In genomic region chr1:213934642-213935041, GRCh38 we compare ENCODE assay signal across 15 cellular contexts. TPM values are rescaled to one million over a fixed set of nuclear protein-coding genes. Genes with fewer than 3 reads are reported as not detected.
A peak's percentile ranks its signal among the peaks of the same experiment; 100 is the strongest.
DNase-seq lines count a peak whose midpoint lies in the region; ATAC-seq, FAIRE-seq and TF ChIP-seq lines count a peak whose summit lies in the region.
"Had no signal": no experiment of that assay in that cellular context is flagged by ENCODE, and none has a peak within 500 bp of the region (broad histone marks: within the 10 kb centered on the region; RNA-seq: fewer than 3 reads in every experiment).

No MANE protein-coding gene starts in this region.

- H3K36me3 ChIP-seq in MM.1S (replicated peaks; ENCODE audit: insufficient read depth, low read length): no peaks in the 10 kb centered on the region
- H3K36me3 ChIP-seq: gastroesophageal sphincter, uterus had no signal

- H3K4me3 ChIP-seq in epithelial cell of proximal tubule (ENCODE audit: low read depth, low read length) (no peak overlapping the region), MM.1S (ENCODE audit: low read length) (no peak overlapping the region)
- H3K4me3 ChIP-seq: gastroesophageal sphincter, SK-N-MC, uterus had no signal

- H3K79me2 ChIP-seq in MM.1S (ENCODE audit: low read length): no peaks in the 10 kb centered on the region

- no peaks in the 10 kb centered on the region for H3K9me2 ChIP-seq in MM.1S (replicated peaks; ENCODE audit: insufficient read depth, low read length)

- H3K36me3 Mint-ChIP-seq in type B pancreatic cell: no peaks in the 10 kb centered on the region

- H3K27me3 ChIP-seq in MM.1S (replicated peaks; ENCODE audit: insufficient read depth, low read length): no peaks in the 10 kb centered on the region
- H3K27me3 ChIP-seq: uterus had no signal

- no peaks in the 10 kb centered on the region for H4K20me1 ChIP-seq in MM.1S (ENCODE audit: insufficient read depth, low read length)

- no peak overlapping the region for H3K9ac ChIP-seq in MM.1S (ENCODE audit: low read length)

- no peaks in the 10 kb centered on the region for H3F3A ChIP-seq in MM.1S (ENCODE audit: insufficient read depth, low read length)

- no peaks in the 10 kb centered on the region for H3K9me3 Mint-ChIP-seq in type B pancreatic cell

- H3K27me3 Mint-ChIP-seq in type B pancreatic cell: peaks cover 14% of the 10 kb centered on the region

- no peak for FAIRE-seq in GM12891 (lab: Jason Lieb, UNC)
- FAIRE-seq: colon had no signal

- TF ChIP-seq POLR2A in GM12891 (IDR thresholded peaks at IDR 0.05; ENCODE audit: low read depth, low read length): no peak

- DNase-seq in HT-29 (ENCODE audit: low spot score) (peak; percentile 67), NCI-H446 (lab: John Stamatoyannopoulos, UW) (peak; percentile 10 to 76), epithelial cell of proximal tubule (ENCODE audit: low read depth) (peak; percentile 73), non-pigmented ciliary epithelial cell (ENCODE audit: low read depth) (peak; percentile 4), type B pancreatic cell (ENCODE audit: extremely low spot score, unreplicated experiment) (no peak), GM12891 (ENCODE audit: insufficient read length, low spot score) (no peak), MM.1S (no peak)
- DNase-seq: activated CD4-positive, alpha-beta T cell treated with anti-CD3 and anti-CD28 coated beads for 48 hours; activated effector memory CD4-positive, alpha-beta T cell treated with anti-CD3 and anti-CD28 coated beads, Interleukin-2, amount 50 U/mL, for 16 hours; mesenchymal stem cell; uterus had no signal

- ATAC-seq in GM19035 (IDR thresholded peaks at IDR 0.05; ENCODE audit: unreplicated experiment): no peak
- ATAC-seq: gastroesophageal sphincter had no signal

- no peak overlapping the region for H2AFZ ChIP-seq in MM.1S (ENCODE audit: low read length)

- H3K4me2 ChIP-seq in MM.1S (ENCODE audit: low read depth, low read length): no peak overlapping the region

- H3K9me3 ChIP-seq in MM.1S (replicated peaks; ENCODE audit: insufficient read depth, low read length): no peaks in the 10 kb centered on the region
- H3K9me3 ChIP-seq: gastroesophageal sphincter, uterus had no signal

- no peaks in the 10 kb centered on the region for H3K4me1 Mint-ChIP-seq in type B pancreatic cell (ENCODE audit: unreplicated experiment)

- no peak overlapping the region for H3K27ac ChIP-seq in MM.1S (ENCODE audit: low read length)
- H3K27ac ChIP-seq: gastroesophageal sphincter, SK-N-MC, uterus had no signal

- TF ChIP-seq CTCF in epithelial cell of proximal tubule (conservative IDR thresholded peaks at IDR 0.05; ENCODE audit: low read depth, low read length) (no peak), type B pancreatic cell (conservative IDR thresholded peaks at IDR 0.05) (no peak), MM.1S (IDR thresholded peaks at IDR 0.05; ENCODE audit: low read length) (no peak)

- H3K4me3 Mint-ChIP-seq in type B pancreatic cell: no peak overlapping the region

- no peak overlapping the region for H3K27ac Mint-ChIP-seq in type B pancreatic cell

- H3K4me1 ChIP-seq in MM.1S (ENCODE audit: low read length): no peaks in the 10 kb centered on the region
- H3K4me1 ChIP-seq: gastroesophageal sphincter, uterus had no signal

TF ChIP-seq in GM12891, 5 proteins besides CTCF, POLR2A, EP300 and RAD21:
- no peak for TF ChIP-seq POU2F2 (IDR thresholded peaks at IDR 0.05; ENCODE audit: low read depth, low read length)
- TF ChIP-seq TAF1 (IDR thresholded peaks at IDR 0.05; ENCODE audit: low read depth, low read length): no peak
- TF ChIP-seq SPI1 (IDR thresholded peaks at IDR 0.05; ENCODE audit: low read depth, low read length): no peak
- no peak for TF ChIP-seq PAX5 (IDR thresholded peaks at IDR 0.05; ENCODE audit: insufficient read depth, low read length, severe bottlenecking)
- no peak for TF ChIP-seq POLR2AphosphoS5 (IDR thresholded peaks at IDR 0.05; ENCODE audit: low read depth, low read length)

RNA-seq across cellular contexts. Expression of gene PROX1, which starts 53.1 kb away (rescaled TPM):
- total RNA-seq in HT-29 (2014; rRNA removed; shearing (Covaris generic)): 0.94 and 1.0 TPM in 2 replicates
- total RNA-seq in epithelial cell of proximal tubule (under 0.01 and 0.06 TPM in 2 replicates), type B pancreatic cell (ENCODE audit: low replicate concordance) (23.9 and 32.9 TPM in 2 replicates)
- polyA plus RNA-seq in GM12891 (2012; ENCODE audit: low read depth, missing spikeins): 0.01 TPM

Comparison
In these comparisons a context has a peak if more than half of its experiments do, and no peak if none do; other contexts are left out.
1. DNase-seq: peak in HT-29 (single experiment), NCI-H446 (2 of 2), epithelial cell of proximal tubule (single experiment) and non-pigmented ciliary epithelial cell (single experiment); none in type B pancreatic cell (single experiment), GM12891 (single experiment) and MM.1S (single experiment).
2. RNA of gene PROX1, which starts 53.1 kb away (total RNA-seq): 23.9 to 32.9 TPM in type B pancreatic cell; 0.94 to 1.0 TPM in HT-29 and under 0.01 to 0.06 TPM in epithelial cell of proximal tubule; every median in the first group is over 10 times any median in the second.